In the genomic region with DNA sequence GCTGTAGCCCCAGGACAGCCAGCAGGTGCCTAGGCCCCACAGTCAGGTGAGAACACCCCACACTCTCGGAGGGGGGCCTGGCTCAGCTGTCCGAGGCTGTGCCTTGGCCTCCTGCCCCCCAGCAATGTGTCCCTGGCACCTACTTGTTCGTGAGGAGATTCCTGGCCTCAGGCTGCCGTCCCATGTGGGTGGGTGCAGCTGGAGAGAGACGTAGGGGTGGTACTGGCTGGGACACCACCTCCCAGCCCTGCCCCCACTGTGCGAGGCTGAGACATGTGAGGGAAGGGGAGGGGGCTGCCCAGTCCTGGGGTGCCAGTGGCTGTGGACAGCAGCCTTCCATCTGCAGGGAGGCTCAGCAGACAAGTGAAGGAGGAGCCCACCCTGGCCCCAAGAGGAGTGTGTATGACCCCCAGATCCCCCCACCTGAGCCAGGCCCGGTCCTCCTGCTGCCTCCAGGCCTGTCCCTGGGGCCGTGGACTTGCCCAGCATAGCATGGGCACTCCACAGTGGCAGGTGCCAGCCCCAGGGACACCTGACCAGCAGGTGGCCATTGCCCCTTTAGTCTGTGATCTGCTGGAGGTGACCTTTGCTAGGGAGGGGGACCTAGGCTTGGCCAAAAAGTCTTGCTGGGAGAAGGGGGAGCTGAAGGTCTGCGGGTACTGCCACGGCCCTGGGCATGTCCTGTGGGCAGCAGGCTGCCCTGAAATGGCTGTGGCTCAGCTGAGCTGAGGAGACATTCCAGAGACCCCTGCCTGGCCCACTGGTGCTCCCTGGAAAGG, we compare ENCODE assay signal across 25 cellular contexts. TPM values are rescaled to one million over a fixed set of nuclear protein-coding genes. Genes with fewer than 3 reads are reported as not detected.
DNase-seq lines count a peak whose midpoint lies in the region; TF ChIP-seq lines count a peak whose summit lies in the region.
"Had no signal": no experiment of that assay in that cellular context is flagged by ENCODE, and none has a peak within 500 bp of the region (broad histone marks: within the 10 kb centered on the region; RNA-seq: fewer than 3 reads in every experiment).

No MANE protein-coding gene starts in this region.

- no peak overlapping the region for H3K4me3 ChIP-seq in duodenal mucosa (ENCODE audit: low read depth in 1 of 2, low read length in 2 of 2)
- H3K4me3 ChIP-seq in trophoblast cell (ENCODE audit: low read depth, low read length): peak overlapping the region; percentile 16
- H3K4me3 ChIP-seq in vagina: no peak overlapping the region
- H3K4me3 ChIP-seq: cardiac muscle cell, K562, left ventricle myocardium inferior, uterus had no signal

- H4K12ac ChIP-seq in trophoblast cell (ENCODE audit: low read depth, low read length): no peak overlapping the region

- H3K27ac ChIP-seq in duodenal mucosa (ENCODE audit: low read depth, low read length) (no peak overlapping the region), trophoblast cell (ENCODE audit: low read depth, low read length) (no peak overlapping the region), vagina (no peak overlapping the region)
- H3K27ac ChIP-seq: cardiac muscle cell, left ventricle myocardium inferior, uterus had no signal

- no peaks in the 10 kb centered on the region for H3K79me2 ChIP-seq in trophoblast cell (ENCODE audit: control insufficient read depth, insufficient read depth, low read length, poor library complexity)

- H3K9me3 ChIP-seq in duodenal mucosa (ENCODE audit: control insufficient read depth in 1 of 2, low read length in 2 of 2) (peaks cover 4 to 8% of the 10 kb centered on the region in 2 donors), trophoblast cell (ENCODE audit: insufficient read depth, low read depth, low read length) (peaks cover 26% of the 10 kb centered on the region), vagina (peaks cover 10% of the 10 kb centered on the region)

- no peak overlapping the region for H2BK12ac ChIP-seq in trophoblast cell (ENCODE audit: low read length)

- H3K9ac ChIP-seq in duodenal mucosa (ENCODE audit: low read depth in 1 of 2, low read length in 2 of 2) (peak overlapping the region; percentile 32 to 39), trophoblast cell (ENCODE audit: low read length) (no peak overlapping the region)

- no peaks in the 10 kb centered on the region for H3K36me3 ChIP-seq in duodenal mucosa (ENCODE audit: control insufficient read depth in 1 of 2, insufficient read depth in 2 of 2, low read length in 2 of 2)
- H3K36me3 ChIP-seq in trophoblast cell (ENCODE audit: control insufficient read depth in 1 of 2, insufficient read depth in 2 of 2, low read length in 2 of 2): no peaks in the 10 kb centered on the region
- no peaks in the 10 kb centered on the region for H3K36me3 ChIP-seq in vagina
- H3K36me3 ChIP-seq: cardiac muscle cell, left ventricle myocardium inferior, uterus had no signal

- H2BK120ac ChIP-seq in trophoblast cell (ENCODE audit: insufficient read depth, low read length, poor library complexity): no peak overlapping the region

- no peak overlapping the region for H3K14ac ChIP-seq in trophoblast cell (ENCODE audit: low read length)

- WGBS in trophoblast cell (ENCODE audit: extremely low coverage, insufficient coverage, insufficient read length): no CpG with 5 or more reads among the region's 10 CpGs

- no peak for TF ChIP-seq CTCF in vagina (IDR thresholded peaks at IDR 0.05)

- H3K4me2 ChIP-seq in trophoblast cell (ENCODE audit: low read length): no peak overlapping the region

- H4K91ac ChIP-seq in trophoblast cell (ENCODE audit: low read depth, low read length): no peak overlapping the region

- no peak overlapping the region for H3K18ac ChIP-seq in trophoblast cell (ENCODE audit: low read length)

- H2BK5ac ChIP-seq in trophoblast cell (ENCODE audit: low read depth, low read length, poor library complexity): no peak overlapping the region

- peaks cover 0 to 4% of the 10 kb centered on the region in 2 donors for H3K27me3 ChIP-seq in duodenal mucosa (ENCODE audit: control insufficient read depth in 1 of 2, insufficient read depth in 2 of 2, low read length in 2 of 2)
- H3K27me3 ChIP-seq in trophoblast cell (ENCODE audit: insufficient read depth, low read length): peaks cover 5% of the 10 kb centered on the region
- H3K27me3 ChIP-seq in vagina: no peaks in the 10 kb centered on the region

- intact Hi-C loops in vagina (cut with DNase I): no loop called here

- in situ Hi-C loops in ACHN (cut with HindIII; ENCODE audit: low pct_ligation_motif_present, low pct_unique_long_range_greater_than_20kb, low sequenced_read_pairs): no loop called here

- TF ChIP-seq POLR2A in vagina (IDR thresholded peaks at IDR 0.05): no peak

- no peak overlapping the region for H2AFZ ChIP-seq in trophoblast cell (ENCODE audit: insufficient read depth, low read length, poor library complexity)

- no peak overlapping the region for H4K8ac ChIP-seq in trophoblast cell (ENCODE audit: low read depth, low read length)

- H3K4me1 ChIP-seq in duodenal mucosa (ENCODE audit: control insufficient read depth in 1 of 2, insufficient read depth in 2 of 2, low read length in 2 of 2): peaks cover 32 to 34% of the 10 kb centered on the region in 2 donors
- peaks cover 0 to 3% of the 10 kb centered on the region in 2 experiments for H3K4me1 ChIP-seq in trophoblast cell (ENCODE audit: control insufficient read depth in 1 of 2, insufficient read depth in 2 of 2, low read length in 2 of 2)
- H3K4me1 ChIP-seq in vagina: peaks cover 3% of the 10 kb centered on the region
- H3K4me1 ChIP-seq: uterus had no signal

- no peak overlapping the region for H2AK5ac ChIP-seq in trophoblast cell (ENCODE audit: low read length)

- H3K23ac ChIP-seq in trophoblast cell (ENCODE audit: low read length): no peak overlapping the region

- no peaks in the 10 kb centered on the region for H3K79me1 ChIP-seq in trophoblast cell (ENCODE audit: low read length)

- no peak overlapping the region for H3K4ac ChIP-seq in trophoblast cell (ENCODE audit: low read depth, low read length)

- peak; percentile 58 for DNase-seq in activated effector memory CD4-positive, alpha-beta T cell treated with anti-CD3 and anti-CD28 coated beads, Interleukin-2, amount 50 U/mL, for 16 hours
- DNase-seq in activated effector memory CD4-positive, alpha-beta T cell treated with Interleukin-2 at 50 U/mL for 16 hours: no peak
- DNase-seq in trophoblast cell: no peak
- DNase-seq in vagina (ENCODE audit: extremely low spot score in 2 of 2): peak; percentile 79 to 95
- DNase-seq in ACHN: no peak
- no peak for DNase-seq in RKO (ENCODE audit: low spot score)
- no peak for DNase-seq in central memory CD4-positive, alpha-beta T cell
- DNase-seq: activated naive CD8-positive, alpha-beta T cell treated with anti-CD3 and anti-CD28 coated beads, Interleukin-2, amount 10 ng/mL, durations not matched to agents 7 days and 5 days; CD8-positive, alpha-beta T cell; endodermal cell; left ventricle myocardium inferior; midbrain; naive B cell; NCI-H1048; NCI-H446 treated with DMSO at 0.1 percent for 48 hours; NCI-H82; stimulated activated naive CD4-positive, alpha-beta T cell; uterus had no signal

RNA-seq across cellular contexts. Expression of gene IL17REL, which starts 17.0 kb away (rescaled TPM):
- polyA plus RNA-seq in trophoblast cell (2013): 0.01 TPM in 1 of 2 replicates, not detected in the other
- total RNA-seq in vagina: not detected
- total RNA-seq: A673; activated naive CD8-positive, alpha-beta T cell treated with anti-CD3 and anti-CD28 coated beads, Interleukin-2, amount 10 ng/mL, durations not matched to agents 7 days and 5 days; astrocyte; CD8-positive, alpha-beta T cell; left ventricle myocardium inferior; skeletal muscle tissue had no signal
- polyA plus RNA-seq: cardiac muscle cell, esophagus had no signal

RNA-seq across cellular contexts. Expression of gene PIM3, which starts 35.0 kb away (rescaled TPM):
- 66.6 and 72.8 TPM in 2 replicates for polyA plus RNA-seq in trophoblast cell (2013)
- 97.2 TPM for total RNA-seq in vagina

Comparison
In these comparisons a context has a peak if more than half of its experiments do, and no peak if none do; other contexts are left out.
1. DNase-seq: peak in activated effector memory CD4-positive, alpha-beta T cell treated with anti-CD3 and anti-CD28 coated beads, Interleukin-2, amount 50 U/mL, for 16 hours (single experiment) and vagina (2 of 2); none in activated effector memory CD4-positive, alpha-beta T cell treated with Interleukin-2 at 50 U/mL for 16 hours (single experiment), trophoblast cell (0 of 2), ACHN (single experiment), RKO (single experiment) and central memory CD4-positive, alpha-beta T cell (single experiment).